In genomic region chr15:83010709-83011270, GRCh38 we compare ENCODE assay signal across 8 cellular contexts. TPM values are rescaled to one million over a fixed set of nuclear protein-coding genes. Genes with fewer than 3 reads are reported as not detected.
A peak's percentile ranks its signal among the peaks of the same experiment; 100 is the strongest.
DNase-seq lines count a peak whose midpoint lies in the region; ATAC-seq and TF ChIP-seq lines count a peak whose summit lies in the region.

No MANE protein-coding gene starts in this region.

- peaks cover 20 to 22% of the 10 kb centered on the region in 2 donors for H3K9me3 Mint-ChIP-seq in activated naive CD4-positive, alpha-beta T cell treated with anti-CD3 and anti-CD28 coated beads, Interleukin-2, amount 50 U/mL, for 72 hours

- H3K9ac ChIP-seq in GM23248 (peak overlapping the region; percentile 84), Karpas-422 (ENCODE audit: low read length) (peak overlapping the region; percentile 89), SK-N-MC (ENCODE audit: insufficient read length) (peak overlapping the region; percentile 83)

- H3K27ac Mint-ChIP-seq in activated naive CD4-positive, alpha-beta T cell treated with anti-CD3 and anti-CD28 coated beads, Interleukin-2, amount 50 U/mL, for 72 hours: peak overlapping the region; percentile 93 to 97

- no peak for TF ChIP-seq EP300 in ovary (IDR thresholded peaks at IDR 0.05)

- H2AFZ ChIP-seq in GM23248 (peak overlapping the region; percentile 92), Karpas-422 (ENCODE audit: low read length) (peak overlapping the region; percentile 40; the same call in 1 of the 2 replicates)

- H3K4me2 ChIP-seq in GM23248 (ENCODE audit: unreplicated experiment) (peak overlapping the region; percentile 91), Karpas-422 (ENCODE audit: low read depth, low read length, poor library complexity, severe bottlenecking) (peak overlapping the region; percentile 71)

- H3K9me3 ChIP-seq in GM23248 (ENCODE audit: low read depth): no peaks in the 10 kb centered on the region
- no peaks in the 10 kb centered on the region for H3K9me3 ChIP-seq in Karpas-422 (ENCODE audit: low read length)
- no peaks in the 10 kb centered on the region for H3K9me3 ChIP-seq in SK-N-MC (ENCODE audit: low read depth, low read length)
- no peaks in the 10 kb centered on the region for H3K9me3 ChIP-seq in ovary
- H3K9me3 ChIP-seq in tibial artery: no peaks in the 10 kb centered on the region

- H3F3A ChIP-seq in GM23248 (ENCODE audit: insufficient read depth): peaks cover 13% of the 10 kb centered on the region

- peak; percentile 62 to 73 for ATAC-seq in activated naive CD4-positive, alpha-beta T cell treated with anti-CD3 and anti-CD28 coated beads, Interleukin-2, amount 50 U/mL, for 72 hours
- peak; percentile 76 for ATAC-seq in Right ventricle myocardium inferior

- DNase-seq in ELF-1 (ENCODE audit: low read depth, low spot score): peak; percentile 80
- DNase-seq in GM23248: peak; percentile 89
- DNase-seq in Karpas-422: peak; percentile 91
- peak; percentile 34 for DNase-seq in SK-N-MC (ENCODE audit: low read depth, low spot score)
- DNase-seq in activated naive CD4-positive, alpha-beta T cell treated with anti-CD3 and anti-CD28 coated beads, Interleukin-2, amount 50 U/mL, for 72 hours (ENCODE audit: low spot score in 2 of 2): peak; percentile 79 to 81
- peak; percentile 69 for DNase-seq in Right ventricle myocardium inferior (ENCODE audit: missing footprints)
- peak; percentile 33 to 75 (median 58) for DNase-seq in ovary
- peak; percentile 75 to 80 for DNase-seq in tibial artery

- H3K36me3 ChIP-seq in GM23248 (ENCODE audit: low read depth): peaks cover 14% of the 10 kb centered on the region; the same call in 1 of the 2 replicates
- H3K36me3 ChIP-seq in Karpas-422 (ENCODE audit: insufficient read depth, low read length): peaks cover 26% of the 10 kb centered on the region; the same call in 1 of the 2 replicates
- peaks cover 26% of the 10 kb centered on the region for H3K36me3 ChIP-seq in SK-N-MC (ENCODE audit: insufficient read depth, low read length)
- no peaks in the 10 kb centered on the region for H3K36me3 ChIP-seq in ovary
- peaks cover 16 to 38% (median 38%) of the 10 kb centered on the region in 3 donors for H3K36me3 ChIP-seq in tibial artery

- no peaks in the 10 kb centered on the region for H4K20me1 ChIP-seq in GM23248 (ENCODE audit: insufficient read depth)
- H4K20me1 ChIP-seq in Karpas-422 (ENCODE audit: insufficient read depth, low read depth, low read length): no peaks in the 10 kb centered on the region; the same call in 1 of the 2 replicates

- H3K36me3 Mint-ChIP-seq in activated naive CD4-positive, alpha-beta T cell treated with anti-CD3 and anti-CD28 coated beads, Interleukin-2, amount 50 U/mL, for 72 hours: peaks cover 27 to 41% of the 10 kb centered on the region in 2 donors

- H3K79me2 ChIP-seq in GM23248 (ENCODE audit: insufficient read depth) (peaks cover 22% of the 10 kb centered on the region), Karpas-422 (ENCODE audit: low read length) (peaks cover 35% of the 10 kb centered on the region)

- in situ Hi-C loops in GM23248 (cut with MboI): loop anchor here (25.0 kb wide), 1 partner anchor 473 kb away; the partner anchor contains the start of gene RPS17

- H3K4me3 ChIP-seq in GM23248: peak overlapping the region; percentile 86
- peak overlapping the region; percentile 88 for H3K4me3 ChIP-seq in Karpas-422 (ENCODE audit: low read length)
- H3K4me3 ChIP-seq in SK-N-MC: peak overlapping the region; percentile 100
- H3K4me3 ChIP-seq in ovary: peak overlapping the region; percentile 99
- H3K4me3 ChIP-seq in tibial artery: peak overlapping the region; percentile 93 to 95

- TF ChIP-seq CTCF in ovary (IDR thresholded peaks at IDR 0.05) (peak in 1 of 3 donors; percentile 21), tibial artery (IDR thresholded peaks at IDR 0.05) (peak; percentile 63 to 65)

- WGBS in GM23248 (ENCODE audit: low coverage in 1 of 2, low lambda C conversion rate in 2 of 2, missing lambda C conversion rate in 2 of 2), 2 experiments: 14 to 16% methylated on average over 15 of the region's 15 CpGs
- WGBS in ovary, 3 donors: 6 to 9% (median 8%) methylated on average over 15 of the region's 15 CpGs

- intact Hi-C loops in Right ventricle myocardium inferior (cut with DNase I): loop anchor here (1.0 to 5.0 kb wide), 3 partner anchors 57 to 197 kb away; partner anchors contain the start of genes BTBD1, HDGFL3 and TM6SF1
- intact Hi-C loops in ovary (cut with DNase I): loop anchor here in 2 of 4 donors (10.0 kb wide), 2 partner anchors 54 to 476 kb away; partner anchors contain the start of gene BTBD1 (in 1 of the 2)
- intact Hi-C loops in tibial artery (cut with DNase I; ENCODE audit: low total_unique reads): loop anchor here (5.0 to 10.0 kb wide), 2 partner anchors 94 to 197 kb away; partner anchors contain the start of genes HDGFL3 and TM6SF1

- H3K27ac ChIP-seq in GM23248 (peak overlapping the region; percentile 55), Karpas-422 (ENCODE audit: low read length) (peak overlapping the region; percentile 40), SK-N-MC (no peak overlapping the region), ovary (peak overlapping the region; percentile 28 to 71), tibial artery (peak overlapping the region; percentile 71 to 87)

- peaks cover 21% of the 10 kb centered on the region for H3K4me1 ChIP-seq in GM23248 (ENCODE audit: insufficient read depth)
- H3K4me1 ChIP-seq in Karpas-422 (ENCODE audit: low read length): peaks cover 36% of the 10 kb centered on the region
- H3K4me1 ChIP-seq in ovary (ENCODE audit: insufficient read depth): peaks cover 11% of the 10 kb centered on the region
- H3K4me1 ChIP-seq in tibial artery: peaks cover 4 to 21% (median 18%) of the 10 kb centered on the region in 4 donors

- no peak for TF ChIP-seq POLR2A in ovary (IDR thresholded peaks at IDR 0.05)

- H3K27me3 ChIP-seq in GM23248 (replicated peaks; ENCODE audit: insufficient read depth) (no peaks in the 10 kb centered on the region), Karpas-422 (ENCODE audit: low read length) (no peaks in the 10 kb centered on the region), ovary (no peaks in the 10 kb centered on the region), tibial artery (no peaks in the 10 kb centered on the region)

- H3K9me2 ChIP-seq in GM23248 (ENCODE audit: insufficient read depth): no peaks in the 10 kb centered on the region
- H3K9me2 ChIP-seq in Karpas-422 (replicated peaks; ENCODE audit: insufficient read depth, low read length): no peaks in the 10 kb centered on the region

RNA-seq across cellular contexts. Expression of gene C15orf40, which starts 0.6 kb away (rescaled TPM):
- total RNA-seq in GM23248 (2014; rRNA removed; shearing (Covaris generic)): 15.8 and 21.8 TPM in 2 replicates
- 32.4 and 32.9 TPM in 2 replicates for polyA plus RNA-seq in GM23248 (2016; fragmentation: Nextera tagmentation; extraction: Ambion mirVana)
- 30.4 and 43.9 TPM in 2 replicates for total RNA-seq in Karpas-422 (2014; rRNA removed; shearing (Covaris generic); ENCODE audit: low replicate concordance)
- total RNA-seq in activated naive CD4-positive, alpha-beta T cell treated with anti-CD3 and anti-CD28 coated beads, Interleukin-2, amount 50 U/mL, for 72 hours: 10 to 100 TPM; 18.1 to 26.3 TPM
- total RNA-seq in Right ventricle myocardium inferior: 11.1 TPM
- 10 to 100 TPM; 15.0 to 27.4 (median 18.0) TPM for total RNA-seq in ovary
- polyA plus RNA-seq in ovary: 10 to 100 TPM in 1 of 2 donors, 1 to 10 TPM in 1; 8.4 to 16.0 TPM

RNA-seq across cellular contexts. Expression of gene RAMAC, which starts 24.8 kb away (rescaled TPM):
- 17.6 and 23.9 TPM in 2 replicates for total RNA-seq in GM23248 (2014; rRNA removed; shearing (Covaris generic))
- 40.2 and 40.9 TPM in 2 replicates for polyA plus RNA-seq in GM23248 (2016; fragmentation: Nextera tagmentation; extraction: Ambion mirVana)
- total RNA-seq in Karpas-422 (2014; rRNA removed; shearing (Covaris generic); ENCODE audit: low replicate concordance): 37.5 and 45.9 TPM in 2 replicates
- total RNA-seq in activated naive CD4-positive, alpha-beta T cell treated with anti-CD3 and anti-CD28 coated beads, Interleukin-2, amount 50 U/mL, for 72 hours: 10 to 100 TPM; 20.1 to 20.3 TPM
- total RNA-seq in Right ventricle myocardium inferior: 12.8 TPM
- total RNA-seq in ovary: 10 to 100 TPM; 17.2 to 23.9 (median 21.2) TPM
- polyA plus RNA-seq in ovary: 10 to 100 TPM; 20.9 to 25.1 TPM

RNA-seq across cellular contexts. Expression of gene BTBD1, which starts 56.3 kb away (rescaled TPM):
- total RNA-seq in GM23248 (2014; rRNA removed; shearing (Covaris generic)): 112 and 121 TPM in 2 replicates
- polyA plus RNA-seq in GM23248 (2016; fragmentation: Nextera tagmentation; extraction: Ambion mirVana) (60.3 and 60.6 TPM in 2 replicates), ovary (10 to 100 TPM; 24.3 to 44.9 TPM)
- 113 and 140 TPM in 2 replicates for total RNA-seq in Karpas-422 (2014; rRNA removed; shearing (Covaris generic); ENCODE audit: low replicate concordance)
- 10 to 100 TPM; 47.7 to 64.7 TPM for total RNA-seq in activated naive CD4-positive, alpha-beta T cell treated with anti-CD3 and anti-CD28 coated beads, Interleukin-2, amount 50 U/mL, for 72 hours
- total RNA-seq in Right ventricle myocardium inferior (150 TPM), ovary (10 to 100 TPM; 39.2 to 85.5 (median 44.4) TPM)

RNA-seq across cellular contexts. Expression of gene HOMER2, which starts 58.3 kb away (rescaled TPM):
- total RNA-seq in GM23248 (2014; rRNA removed; shearing (Covaris generic)): 16.6 and 17.0 TPM in 2 replicates
- polyA plus RNA-seq in GM23248 (2016; fragmentation: Nextera tagmentation; extraction: Ambion mirVana): 9.0 and 9.4 TPM in 2 replicates
- 30.4 and 48.5 TPM in 2 replicates for total RNA-seq in Karpas-422 (2014; rRNA removed; shearing (Covaris generic); ENCODE audit: low replicate concordance)
- total RNA-seq in activated naive CD4-positive, alpha-beta T cell treated with anti-CD3 and anti-CD28 coated beads, Interleukin-2, amount 50 U/mL, for 72 hours: 1 to 10 TPM; 2.2 to 4.4 TPM
- total RNA-seq in Right ventricle myocardium inferior: 53.7 TPM
- total RNA-seq in ovary: 10 to 100 TPM in 5 of 7 donors, 1 to 10 TPM in 2; 3.0 to 60.8 (median 15.4) TPM
- polyA plus RNA-seq in ovary: 1 to 10 TPM; 3.5 to 6.4 TPM

Comparison
In these comparisons a context has a peak if more than half of its experiments do, and no peak if none do; other contexts are left out.
1. DNase-seq: peak in every context shown above with its lines; median percentile 91 in Karpas-422; 89 in GM23248; 80 in ELF-1; 80 in activated naive CD4-positive, alpha-beta T cell treated with anti-CD3 and anti-CD28 coated beads, Interleukin-2, amount 50 U/mL, for 72 hours; 78 in tibial artery; 69 in Right ventricle myocardium inferior; 58 in ovary; 34 in SK-N-MC.